1 cellular context compared by ENCODE assay signal in genomic region chr13:110336681-110337080, GRCh38.
A peak's percentile ranks its signal among the peaks of the same experiment; 100 is the strongest.
TF ChIP-seq lines count a peak whose summit lies in the region.

No MANE protein-coding gene starts in this region.

TF ChIP-seq in IMR-90, 13 proteins besides CTCF, POLR2A, EP300 and RAD21:
- no peak for TF ChIP-seq NFE2L2 (IDR thresholded peaks at IDR 0.05; ENCODE audit: low read depth, low read length)
- no peak for TF ChIP-seq SMC3 (IDR thresholded peaks at IDR 0.05; ENCODE audit: low read depth, low read length)
- peak; percentile 40; the same call in 1 of the 2 replicates for TF ChIP-seq USF2 (IDR thresholded peaks at IDR 0.05; ENCODE audit: low read depth, low read length)
- TF ChIP-seq RFX5 (IDR thresholded peaks at IDR 0.05; ENCODE audit: low read depth, low read length): no peak
